40 cellular contexts compared by ENCODE assay signal in genomic region chr20:56324806-56325205, GRCh38.
"Had no signal": no experiment of that assay in that cellular context is flagged by ENCODE, and none has a peak within 500 bp of the region (broad histone marks: within the 10 kb centered on the region; RNA-seq: fewer than 3 reads in every experiment).

No MANE protein-coding gene starts in this region.

- H3K9me3 ChIP-seq: adrenal gland, body of pancreas, breast epithelium had no signal

- H3K36me3 ChIP-seq: adrenal gland, brain microvascular endothelial cell, breast epithelium, cardiac muscle cell had no signal

- H3K4me1 Mint-ChIP-seq: activated B cell treated with CpG ODN at 0.5 μM for 24 hours; activated CD4-positive, alpha-beta T cell treated with anti-CD3 and anti-CD28 coated beads, Interleukin-2, amount 10 ng/mL, durations not matched to agents 24 days and 14 days; activated naive CD8-positive, alpha-beta T cell treated with anti-CD3 and anti-CD28 coated beads for 36 hours; activated T-helper 17 cell treated with anti-CD3 and anti-CD28 coated beads, Interleukin-2, amount 50 U/mL, for 72 hours; central memory CD8-positive, alpha-beta T cell had no signal

- ATAC-seq: activated CD8-positive, alpha-beta T cell treated with anti-CD3 and anti-CD28 coated beads for 36 hours; activated naive CD4-positive, alpha-beta T cell treated with anti-CD3 and anti-CD28 coated beads, Interleukin-2, amount 50 U/mL, for 72 hours; activated T-cell treated with anti-CD3 and anti-CD28 coated beads, Interleukin-2, amount 50 U/mL, for 4 hours; activated T-cell treated with anti-CD3 and anti-CD28 coated beads, Interleukin-2, amount 50 U/mL, for 72 hours; activated T-helper 17 cell treated with anti-CD3 and anti-CD28 coated beads, Interleukin-2, amount 50 U/mL, for 72 hours; body of pancreas had no signal

- FAIRE-seq: astrocyte, TTC549 had no signal

- DNase-seq: activated B cell treated with CpG ODN at 0.5 μM for 24 hours; activated CD4-positive, alpha-beta memory T cell treated with anti-CD3 and anti-CD28 coated beads for 36 hours; activated CD4-positive, alpha-beta T cell treated with anti-CD3 and anti-CD28 coated beads for 4 hours; activated CD4-positive, alpha-beta T cell treated with anti-CD3 and anti-CD28 coated beads, Interleukin-2, amount 10 ng/mL, durations not matched to agents 24 days and 14 days; activated CD4-positive, alpha-beta T cell treated with anti-CD3 and anti-CD28 coated beads, Interleukin-2, amount 50 U/mL, for 1 hour; activated CD4-positive, alpha-beta T cell treated with anti-CD3 and anti-CD28 coated beads, Interleukin-2, amount 50 U/mL, for 4 hours; activated CD4-positive, CD25-positive, alpha-beta regulatory T cell treated with anti-CD3 and anti-CD28 coated beads, Interleukin-2, amount 50 U/mL, for 72 hours; activated CD8-positive, alpha-beta memory T cell treated with anti-CD3 and anti-CD28 coated beads, Interleukin-2, amount 50 U/mL, for 4 hours; activated CD8-positive, alpha-beta T cell treated with anti-CD3 and anti-CD28 coated beads for 36 hours; activated effector memory CD4-positive, alpha-beta T cell treated with anti-CD3 and anti-CD28 coated beads, Interleukin-2, amount 50 U/mL, for 16 hours; activated gamma-delta T cell treated with Interleukin-2 at 50 U/mL for 16 hours; activated naive CD4-positive, alpha-beta T cell; activated naive CD4-positive, alpha-beta T cell treated with anti-CD3 and anti-CD28 coated beads for 36 hours; activated naive CD4-positive, alpha-beta T cell treated with anti-CD3 and anti-CD28 coated beads, Interleukin-2, amount 50 U/mL, for 16 hours; activated naive CD8-positive, alpha-beta T cell treated with anti-CD3 and anti-CD28 coated beads for 36 hours; activated T-cell treated with anti-CD3 and anti-CD28 coated beads for 4 hours; activated T-cell treated with anti-CD3 and anti-CD28 coated beads, Interleukin-2, amount 50 U/mL, for 1 hour; activated T-cell treated with anti-CD3 and anti-CD28 coated beads, Interleukin-2, amount 50 U/mL, for 4 hours; activated T-cell treated with anti-CD3 and anti-CD28 coated beads, Interleukin-2, amount 50 U/mL, for 72 hours; adrenal gland; amniotic stem cell; aorta; body of pancreas; brain microvascular endothelial cell; caudate nucleus; cerebellar nuclear complex; T-helper 1 cell; T-helper 2 cell; T-helper 9 cell had no signal

- H3K4me1 ChIP-seq: adrenal gland, body of pancreas, breast epithelium had no signal

- H3K4me3 ChIP-seq: adrenal gland, body of pancreas, breast epithelium, cardiac muscle cell had no signal

- H3K9me3 Mint-ChIP-seq: activated B cell treated with CpG ODN at 0.5 μM for 24 hours; activated CD4-positive, alpha-beta memory T cell treated with anti-CD3 and anti-CD28 coated beads for 36 hours; activated CD4-positive, alpha-beta T cell treated with anti-CD3 and anti-CD28 coated beads, Interleukin-2, amount 10 ng/mL, durations not matched to agents 24 days and 14 days; activated CD8-positive, alpha-beta T cell treated with anti-CD3 and anti-CD28 coated beads for 36 hours; activated naive CD4-positive, alpha-beta T cell treated with anti-CD3 and anti-CD28 coated beads for 36 hours; activated naive CD4-positive, alpha-beta T cell treated with anti-CD3 and anti-CD28 coated beads, Interleukin-2, amount 50 U/mL, for 72 hours; activated naive CD8-positive, alpha-beta T cell treated with anti-CD3 and anti-CD28 coated beads for 36 hours; activated T-cell treated with anti-CD3 and anti-CD28 coated beads, Interleukin-2, amount 50 U/mL, for 4 hours; activated T-cell treated with anti-CD3 and anti-CD28 coated beads, Interleukin-2, amount 50 U/mL, for 72 hours; activated T-helper 1 cell treated with anti-CD3 and anti-CD28 coated beads, Interleukin-12 subunit alpha, Interleukin-12 subunit beta, Interleukin-2, Interleukin-4 antibody, amounts not matched to agents 30 ng/mL and 10 ng/mL and 1 ng/mL, durations not matched to agents 14 hours and 24 hours and 36 hours; activated T-helper 17 cell treated with anti-CD3 and anti-CD28 coated beads, Interleukin-2, amount 50 U/mL, for 72 hours; central memory CD8-positive, alpha-beta T cell; T-helper 1 cell treated with Interleukin-12 subunit alpha and Interleukin-12 subunit beta and Interleukin-4 antibody, amounts not matched to agents 30 μg/mL and 1 μg/mL, for 36 hours; T-helper 2 cell treated with Interferon-gamma antibody and Interleukin-4, amounts not matched to agents 5 μg/mL and 100 μg/mL, for 36 hours had no signal

- H3K27ac ChIP-seq: adrenal gland, body of pancreas, brain microvascular endothelial cell, breast epithelium, cardiac muscle cell, VCaP had no signal

- H3K36me3 Mint-ChIP-seq: activated CD4-positive, alpha-beta memory T cell treated with anti-CD3 and anti-CD28 coated beads for 36 hours; activated naive CD4-positive, alpha-beta T cell treated with anti-CD3 and anti-CD28 coated beads, Interleukin-2, amount 50 U/mL, for 72 hours; activated naive CD8-positive, alpha-beta T cell treated with anti-CD3 and anti-CD28 coated beads for 36 hours had no signal

- H3K27me3 ChIP-seq: adrenal gland, body of pancreas, brain microvascular endothelial cell, breast epithelium, cardiac muscle cell had no signal

- H3K27ac Mint-ChIP-seq: activated B cell treated with CpG ODN at 0.5 μM for 24 hours; activated CD4-positive, alpha-beta memory T cell treated with anti-CD3 and anti-CD28 coated beads for 36 hours; activated CD4-positive, alpha-beta T cell treated with anti-CD3 and anti-CD28 coated beads, Interleukin-2, amount 10 ng/mL, durations not matched to agents 24 days and 14 days; activated CD8-positive, alpha-beta T cell treated with anti-CD3 and anti-CD28 coated beads for 36 hours; activated naive CD4-positive, alpha-beta T cell treated with anti-CD3 and anti-CD28 coated beads for 36 hours; activated naive CD4-positive, alpha-beta T cell treated with anti-CD3 and anti-CD28 coated beads, Interleukin-2, amount 50 U/mL, for 72 hours; activated naive CD8-positive, alpha-beta T cell treated with anti-CD3 and anti-CD28 coated beads for 36 hours; activated T-cell treated with anti-CD3 and anti-CD28 coated beads, Interleukin-2, amount 50 U/mL, for 72 hours; activated T-helper 1 cell treated with anti-CD3 and anti-CD28 coated beads, Interleukin-12 subunit alpha, Interleukin-12 subunit beta, Interleukin-2, Interleukin-4 antibody, amounts not matched to agents 30 ng/mL and 10 ng/mL and 1 ng/mL, durations not matched to agents 14 hours and 24 hours and 36 hours; activated T-helper 17 cell treated with anti-CD3 and anti-CD28 coated beads, Interleukin-2, amount 50 U/mL, for 72 hours; T-helper 1 cell treated with Interleukin-12 subunit alpha and Interleukin-12 subunit beta and Interleukin-4 antibody, amounts not matched to agents 30 μg/mL and 1 μg/mL, for 36 hours; T-helper 2 cell treated with Interferon-gamma antibody and Interleukin-4, amounts not matched to agents 5 μg/mL and 100 μg/mL, for 36 hours had no signal

- H3K4me3 Mint-ChIP-seq: activated B cell treated with CpG ODN at 0.5 μM for 24 hours; activated CD4-positive, alpha-beta memory T cell treated with anti-CD3 and anti-CD28 coated beads for 36 hours; activated CD4-positive, alpha-beta T cell treated with anti-CD3 and anti-CD28 coated beads, Interleukin-2, amount 10 ng/mL, durations not matched to agents 24 days and 14 days; activated CD8-positive, alpha-beta T cell treated with anti-CD3 and anti-CD28 coated beads for 36 hours; activated naive CD4-positive, alpha-beta T cell treated with anti-CD3 and anti-CD28 coated beads for 36 hours; activated naive CD8-positive, alpha-beta T cell treated with anti-CD3 and anti-CD28 coated beads for 36 hours; activated T-cell treated with anti-CD3 and anti-CD28 coated beads, Interleukin-2, amount 50 U/mL, for 4 hours; activated T-cell treated with anti-CD3 and anti-CD28 coated beads, Interleukin-2, amount 50 U/mL, for 72 hours; activated T-helper 1 cell treated with anti-CD3 and anti-CD28 coated beads, Interleukin-12 subunit alpha, Interleukin-12 subunit beta, Interleukin-2, Interleukin-4 antibody, amounts not matched to agents 30 ng/mL and 10 ng/mL and 1 ng/mL, durations not matched to agents 14 hours and 24 hours and 36 hours; activated T-helper 17 cell treated with anti-CD3 and anti-CD28 coated beads, Interleukin-2, amount 50 U/mL, for 72 hours; central memory CD8-positive, alpha-beta T cell; T-helper 1 cell treated with Interleukin-12 subunit alpha and Interleukin-12 subunit beta and Interleukin-4 antibody, amounts not matched to agents 30 μg/mL and 1 μg/mL, for 36 hours; T-helper 2 cell treated with Interferon-gamma antibody and Interleukin-4, amounts not matched to agents 5 μg/mL and 100 μg/mL, for 36 hours had no signal
